2 cellular contexts compared by ENCODE assay signal in genomic region chr9:122263699-122264349, GRCh38.
TF ChIP-seq lines count a peak whose summit lies in the region.

No MANE protein-coding gene starts in this region.

TF ChIP-seq in GM12878, 131 proteins besides CTCF, POLR2A, EP300 and RAD21:
- TF ChIP-seq NFIC (IDR thresholded peaks at IDR 0.05; ENCODE audit: low read depth, low read length) (0 out of 2 replicates have a peak, but pooled peaks have one; percentile 19), CBFB (IDR thresholded peaks at IDR 0.05; ENCODE audit: low read depth) (no peak), EZH2 (IDR thresholded peaks at IDR 0.05; ENCODE audit: borderline replicate concordance, control insufficient read depth, low read depth, low read length) (no peak), RAD51 (IDR thresholded peaks at IDR 0.05) (peak; percentile 74), ZBTB40 (IDR thresholded peaks at IDR 0.05; ENCODE audit: borderline replicate concordance) (0 out of 2 replicates have a peak, but pooled peaks have one; percentile 5), ATF7 (IDR thresholded peaks at IDR 0.05; ENCODE audit: low read depth) (no peak), ZNF622 (IDR thresholded peaks at IDR 0.05) (no peak), PAX8 (IDR thresholded peaks at IDR 0.05) (no peak)
TF ChIP-seq in GM12878: peak in this region for 3.

TF ChIP-seq in HepG2, 621 proteins besides CTCF, POLR2A, EP300 and RAD21:
- TF ChIP-seq SOX13 (IDR thresholded peaks at IDR 0.05) (no peak), SOX13 (CRISPR knock-in tag; conservative IDR thresholded peaks at IDR 0.05 in 1 of 2, IDR thresholded peaks at IDR 0.05 in 1 of 2) (no peak), ZNF598 (CRISPR knock-in tag; IDR thresholded peaks at IDR 0.05; ENCODE audit: borderline replicate concordance) (no peak), ZNF143 (CRISPR knock-in tag; IDR thresholded peaks at IDR 0.05) (no peak), ZNF629 (CRISPR knock-in tag; conservative IDR thresholded peaks at IDR 0.05) (0 out of 2 replicates have a peak, but pooled peaks have one; percentile 21), ZNF558 (CRISPR knock-in tag; IDR thresholded peaks at IDR 0.05; ENCODE audit: borderline replicate concordance) (0 out of 2 replicates have a peak, but pooled peaks have one; percentile 1), ZNF562 (CRISPR knock-in tag; IDR thresholded peaks at IDR 0.05; ENCODE audit: borderline replicate concordance) (no peak)
TF ChIP-seq in HepG2: peak in this region for 2.
